Comparison of ENCODE assay signal across 17 cellular contexts in genomic region chr17:74554909-74555308, GRCh38. TPM values are rescaled to one million over a fixed set of nuclear protein-coding genes. Genes with fewer than 3 reads are reported as not detected.
A peak's percentile ranks its signal among the peaks of the same experiment; 100 is the strongest.
DNase-seq lines count a peak whose midpoint lies in the region; ATAC-seq lines count a peak whose summit lies in the region.
"Had no signal": no experiment of that assay in that cellular context is flagged by ENCODE, and none has a peak within 500 bp of the region (broad histone marks: within the 10 kb centered on the region; RNA-seq: fewer than 3 reads in every experiment).

No MANE protein-coding gene starts in this region.

- H3K36me3 Mint-ChIP-seq in activated CD4-positive, alpha-beta T cell treated with anti-CD3 and anti-CD28 coated beads, Interleukin-2, amount 10 ng/mL, durations not matched to agents 7 days and 5 days (ENCODE audit: low read depth) = peaks cover 7% of the 10 kb centered on the region
- H3K36me3 Mint-ChIP-seq in naive thymus-derived CD4-positive, alpha-beta T cell = peaks cover 0 to 8% (median 0%) of the 10 kb centered on the region in 5 donors
- H3K36me3 Mint-ChIP-seq: CD8-positive, alpha-beta memory T cell had no signal

- H3K36me3 ChIP-seq in naive thymus-derived CD4-positive, alpha-beta T cell (ENCODE audit: control insufficient read depth in 2 of 3, insufficient read depth in 3 of 3, low read length in 3 of 3) = no peaks in the 10 kb centered on the region

- H3K4me1 ChIP-seq in naive thymus-derived CD4-positive, alpha-beta T cell (ENCODE audit: control insufficient read depth in 2 of 2, insufficient read depth in 2 of 2, low read length in 2 of 2) = no peaks in the 10 kb centered on the region
- H3K4me1 ChIP-seq: Caco-2 had no signal

- DNase-seq in activated CD4-positive, alpha-beta T cell treated with anti-CD3 and anti-CD28 coated beads, Interleukin-2, amount 10 ng/mL, durations not matched to agents 7 days and 5 days = no peak
- DNase-seq in activated CD4-positive, alpha-beta T cell treated with anti-CD3 and anti-CD28 coated beads for 48 hours = no peak
- DNase-seq in RPMI8226 (peak; percentile 75), medulla oblongata (ENCODE audit: extremely low spot score) (peak; percentile 18), sciatic nerve (ENCODE audit: low spot score) (peak; percentile 34)
- DNase-seq in stimulated activated CD4-positive, alpha-beta T cell treated with anti-CD3 and anti-CD28 coated beads, Interleukin-4, amount 100 ng/mL, for 24 hours = no peak
- no peak for DNase-seq in naive thymus-derived CD4-positive, alpha-beta T cell
- DNase-seq: Caco-2; CD8-positive, alpha-beta memory T cell; H7 had no signal

- no peaks in the 10 kb centered on the region for H3K9me3 ChIP-seq in naive thymus-derived CD4-positive, alpha-beta T cell (ENCODE audit: control insufficient read depth in 2 of 3, low read length in 3 of 3)
- H3K9me3 ChIP-seq: Caco-2 had no signal

- POLR2A ChIA-PET in activated CD4-positive, alpha-beta T cell treated with anti-CD3 and anti-CD28 coated beads, Interleukin-2, amount 10 ng/mL, durations not matched to agents 7 days and 5 days (lab: Charles Lee) = no interaction called here
- POLR2A ChIA-PET in naive thymus-derived CD4-positive, alpha-beta T cell (lab: Charles Lee) = no interaction called here

- peaks cover 34% of the 10 kb centered on the region for H3K4me1 Mint-ChIP-seq in activated CD4-positive, alpha-beta T cell treated with anti-CD3 and anti-CD28 coated beads, Interleukin-2, amount 10 ng/mL, durations not matched to agents 7 days and 5 days
- H3K4me1 Mint-ChIP-seq in naive thymus-derived CD4-positive, alpha-beta T cell = peaks cover 9 to 17% (median 11%) of the 10 kb centered on the region in 7 donors

- H3K4me3 Mint-ChIP-seq in activated CD4-positive, alpha-beta T cell treated with anti-CD3 and anti-CD28 coated beads, Interleukin-2, amount 10 ng/mL, durations not matched to agents 7 days and 5 days = no peak overlapping the region
- H3K4me3 Mint-ChIP-seq in naive thymus-derived CD4-positive, alpha-beta T cell = no peak overlapping the region
- H3K4me3 Mint-ChIP-seq: CD8-positive, alpha-beta memory T cell; GM23338 had no signal

- no peak overlapping the region for H3K4me3 ChIP-seq in naive thymus-derived CD4-positive, alpha-beta T cell (ENCODE audit: low read length)
- H3K4me3 ChIP-seq: GM23338 had no signal

- H3K27me3 ChIP-seq in naive thymus-derived CD4-positive, alpha-beta T cell (ENCODE audit: control insufficient read depth in 2 of 2, insufficient read depth in 2 of 2, low read length in 2 of 2) = no peaks in the 10 kb centered on the region

- H3K27ac Mint-ChIP-seq in activated CD4-positive, alpha-beta T cell treated with anti-CD3 and anti-CD28 coated beads, Interleukin-2, amount 10 ng/mL, durations not matched to agents 7 days and 5 days = peak overlapping the region; percentile 9
- no peak overlapping the region for H3K27ac Mint-ChIP-seq in naive thymus-derived CD4-positive, alpha-beta T cell
- H3K27ac Mint-ChIP-seq: CD8-positive, alpha-beta memory T cell; GM23338 had no signal

- ATAC-seq in sciatic nerve (peak; percentile 32), GM19035 (IDR thresholded peaks at IDR 0.05; ENCODE audit: unreplicated experiment) (no peak)
- ATAC-seq in naive thymus-derived CD4-positive, alpha-beta T cell = no peak
- ATAC-seq: GM23338 had no signal

- CTCF ChIA-PET in activated CD4-positive, alpha-beta T cell treated with anti-CD3 and anti-CD28 coated beads, Interleukin-2, amount 10 ng/mL, durations not matched to agents 7 days and 5 days (lab: Charles Lee) = no interaction called here
- CTCF ChIA-PET in naive thymus-derived CD4-positive, alpha-beta T cell (lab: Charles Lee) = no interaction called here

- intact Hi-C loops in sciatic nerve (cut with DNase I) = no loop called here
- intact Hi-C loops in naive thymus-derived CD4-positive, alpha-beta T cell (cut with micrococcal nuclease) = no loop called here

- H3K9me3 Mint-ChIP-seq in activated CD4-positive, alpha-beta T cell treated with anti-CD3 and anti-CD28 coated beads, Interleukin-2, amount 10 ng/mL, durations not matched to agents 7 days and 5 days = peaks cover 12% of the 10 kb centered on the region
- peaks cover 0 to 15% (median 4%) of the 10 kb centered on the region in 11 donors for H3K9me3 Mint-ChIP-seq in naive thymus-derived CD4-positive, alpha-beta T cell
- H3K9me3 Mint-ChIP-seq: CD8-positive, alpha-beta memory T cell had no signal

- peaks cover 6% of the 10 kb centered on the region for H3K27me3 Mint-ChIP-seq in activated CD4-positive, alpha-beta T cell treated with anti-CD3 and anti-CD28 coated beads, Interleukin-2, amount 10 ng/mL, durations not matched to agents 7 days and 5 days
- peaks cover 0 to 26% (median 0%) of the 10 kb centered on the region in 5 donors for H3K27me3 Mint-ChIP-seq in naive thymus-derived CD4-positive, alpha-beta T cell

- H3K27ac ChIP-seq in naive thymus-derived CD4-positive, alpha-beta T cell (ENCODE audit: low read depth, low read length) = no peak overlapping the region
- H3K27ac ChIP-seq: 22Rv1, HL-60 had no signal

RNA-seq across cellular contexts. Expression of gene CD300C, which starts 9.0 kb away (rescaled TPM):
- under 1 TPM; 0.52 to 0.57 TPM for total RNA-seq in activated CD4-positive, alpha-beta T cell treated with anti-CD3 and anti-CD28 coated beads, Interleukin-2, amount 10 ng/mL, durations not matched to agents 7 days and 5 days
- total RNA-seq in sciatic nerve = 1.7 TPM
- total RNA-seq in naive thymus-derived CD4-positive, alpha-beta T cell = 10 to 100 TPM in 1 of 5 experiments, 1 to 10 TPM in 1, under 1 TPM in 3; 0.22 to 20.5 (median 0.58) TPM
- polyA plus RNA-seq in naive thymus-derived CD4-positive, alpha-beta T cell = not detected
- total RNA-seq: A673, Caco-2, GM23338, H7 had no signal
- polyA plus RNA-seq: CD8-positive, alpha-beta memory T cell; GM23338 had no signal

RNA-seq across cellular contexts. Expression of gene CD300H, which starts 12.4 kb away (rescaled TPM):
- not detected for total RNA-seq in activated CD4-positive, alpha-beta T cell treated with anti-CD3 and anti-CD28 coated beads, Interleukin-2, amount 10 ng/mL, durations not matched to agents 7 days and 5 days
- total RNA-seq in sciatic nerve = not detected
- total RNA-seq in naive thymus-derived CD4-positive, alpha-beta T cell = 10 to 100 TPM in 1 of 5 experiments, under 1 TPM in 1, not detected in 3; 0.72 to 18.3 TPM
- not detected for polyA plus RNA-seq in naive thymus-derived CD4-positive, alpha-beta T cell
- total RNA-seq: A673; Caco-2; CD8-positive, alpha-beta memory T cell; Daoy; GM23338; H7 had no signal
- polyA plus RNA-seq: BJ; CD8-positive, alpha-beta memory T cell; GM23338 had no signal

RNA-seq across cellular contexts. Expression of gene CD300LB, which starts 23.6 kb away (rescaled TPM):
- not detected for total RNA-seq in activated CD4-positive, alpha-beta T cell treated with anti-CD3 and anti-CD28 coated beads, Interleukin-2, amount 10 ng/mL, durations not matched to agents 7 days and 5 days
- total RNA-seq in sciatic nerve = 1.2 TPM
- total RNA-seq in naive thymus-derived CD4-positive, alpha-beta T cell = 10 to 100 TPM in 1 of 5 experiments, 1 to 10 TPM in 1, under 1 TPM in 2, not detected in 1; 0.27 to 23.9 (median 2.0) TPM
- not detected for polyA plus RNA-seq in naive thymus-derived CD4-positive, alpha-beta T cell
- total RNA-seq: A673, Caco-2, Daoy, GM23338, H7 had no signal
- polyA plus RNA-seq: BJ; CD8-positive, alpha-beta memory T cell; GM23338 had no signal

RNA-seq across cellular contexts. Expression of gene CD300LD, which starts 37.2 kb away (rescaled TPM):
- under 1 TPM in 1 of 2 experiments, not detected in 1; 0.15 TPM for total RNA-seq in activated CD4-positive, alpha-beta T cell treated with anti-CD3 and anti-CD28 coated beads, Interleukin-2, amount 10 ng/mL, durations not matched to agents 7 days and 5 days
- not detected for total RNA-seq in sciatic nerve
- under 1 TPM in 1 of 5 experiments, not detected in 4; 0.39 TPM for total RNA-seq in naive thymus-derived CD4-positive, alpha-beta T cell
- not detected for polyA plus RNA-seq in naive thymus-derived CD4-positive, alpha-beta T cell
- total RNA-seq: A673; Caco-2; CD8-positive, alpha-beta memory T cell; Daoy; GM23338; H7 had no signal
- polyA plus RNA-seq: BJ; CD8-positive, alpha-beta memory T cell; GM23338 had no signal

Comparison
In these comparisons a context has a peak if more than half of its experiments do, and no peak if none do; other contexts are left out.
1. DNase-seq: peak in RPMI8226 (single experiment), medulla oblongata (single experiment) and sciatic nerve (single experiment); none in activated CD4-positive, alpha-beta T cell treated with anti-CD3 and anti-CD28 coated beads, Interleukin-2, amount 10 ng/mL, durations not matched to agents 7 days and 5 days (single experiment), activated CD4-positive, alpha-beta T cell treated with anti-CD3 and anti-CD28 coated beads for 48 hours (single experiment), stimulated activated CD4-positive, alpha-beta T cell treated with anti-CD3 and anti-CD28 coated beads, Interleukin-4, amount 100 ng/mL, for 24 hours (single experiment) and naive thymus-derived CD4-positive, alpha-beta T cell (0 of 9).